In genomic region chr7:155283565-155284194, GRCh38 we compare ENCODE assay signal across 12 cellular contexts. TPM values are rescaled to one million over a fixed set of nuclear protein-coding genes. Genes with fewer than 3 reads are reported as not detected.
DNase-seq lines count a peak whose midpoint lies in the region; ATAC-seq and TF ChIP-seq lines count a peak whose summit lies in the region.
"Had no signal": no experiment of that assay in that cellular context is flagged by ENCODE, and none has a peak within 500 bp of the region (broad histone marks: within the 10 kb centered on the region; RNA-seq: fewer than 3 reads in every experiment).

No MANE protein-coding gene starts in this region.

- peak; percentile 39 for DNase-seq in NB4 (ENCODE audit: low read depth)
- DNase-seq in AML-193 (lab: John Stamatoyannopoulos, UW): no peak
- DNase-seq in stimulated activated CD4-positive, alpha-beta T cell treated with anti-CD3 and anti-CD28 coated beads, Interleukin-15, amount 100 ng/mL, for 24 hours: no peak
- no peak for DNase-seq in cerebellum (ENCODE audit: low spot score)
- DNase-seq in SK-N-DZ (ENCODE audit: low spot score): no peak
- DNase-seq: activated T-cell treated with anti-CD3 and anti-CD28 coated beads for 4 hours; CD4-positive, CD25-positive, alpha-beta regulatory T cell; NCI-H1417 had no signal

- ATAC-seq in GM18498 (IDR thresholded peaks at IDR 0.05; ENCODE audit: unreplicated experiment) (peak; percentile 93), GM19397 (IDR thresholded peaks at IDR 0.05; ENCODE audit: unreplicated experiment) (peak; percentile 84), HG02943 (IDR thresholded peaks at IDR 0.05; ENCODE audit: low read depth, unreplicated experiment) (peak; percentile 85)

- TF ChIP-seq CTCF in NB4 (IDR thresholded peaks at IDR 0.05; ENCODE audit: low read depth, low read length): no peak

- no peak for TF ChIP-seq POLR2A in NB4 (IDR thresholded peaks at IDR 0.05; ENCODE audit: extremely low read depth, insufficient read length)

- H3K4me3 ChIP-seq in NB4 (ENCODE audit: low read depth, low read length): no peak overlapping the region
- H3K4me3 ChIP-seq: smooth muscle cell had no signal

RNA-seq across cellular contexts. Expression of gene INSIG1, which starts 14.0 kb away (rescaled TPM):
- 42.6 TPM for total RNA-seq in cerebellum
- polyA plus RNA-seq in SK-N-DZ (2014; cell fraction: cytosol; rRNA removed): 59.3 and 60.9 TPM in 2 replicates
- 47.2 and 56.0 TPM in 2 replicates for polyA plus RNA-seq in SK-N-DZ (2014; cell fraction: nucleus; rRNA removed)
